1 cellular context compared by ENCODE assay signal in genomic region chr2:84959494-84960156, GRCh38.
TF ChIP-seq lines count a peak whose summit lies in the region.

No MANE protein-coding gene starts in this region.

TF ChIP-seq in HepG2, 621 proteins besides CTCF, POLR2A, EP300 and RAD21 (continued from another document):
- TF ChIP-seq, protein P1, sequence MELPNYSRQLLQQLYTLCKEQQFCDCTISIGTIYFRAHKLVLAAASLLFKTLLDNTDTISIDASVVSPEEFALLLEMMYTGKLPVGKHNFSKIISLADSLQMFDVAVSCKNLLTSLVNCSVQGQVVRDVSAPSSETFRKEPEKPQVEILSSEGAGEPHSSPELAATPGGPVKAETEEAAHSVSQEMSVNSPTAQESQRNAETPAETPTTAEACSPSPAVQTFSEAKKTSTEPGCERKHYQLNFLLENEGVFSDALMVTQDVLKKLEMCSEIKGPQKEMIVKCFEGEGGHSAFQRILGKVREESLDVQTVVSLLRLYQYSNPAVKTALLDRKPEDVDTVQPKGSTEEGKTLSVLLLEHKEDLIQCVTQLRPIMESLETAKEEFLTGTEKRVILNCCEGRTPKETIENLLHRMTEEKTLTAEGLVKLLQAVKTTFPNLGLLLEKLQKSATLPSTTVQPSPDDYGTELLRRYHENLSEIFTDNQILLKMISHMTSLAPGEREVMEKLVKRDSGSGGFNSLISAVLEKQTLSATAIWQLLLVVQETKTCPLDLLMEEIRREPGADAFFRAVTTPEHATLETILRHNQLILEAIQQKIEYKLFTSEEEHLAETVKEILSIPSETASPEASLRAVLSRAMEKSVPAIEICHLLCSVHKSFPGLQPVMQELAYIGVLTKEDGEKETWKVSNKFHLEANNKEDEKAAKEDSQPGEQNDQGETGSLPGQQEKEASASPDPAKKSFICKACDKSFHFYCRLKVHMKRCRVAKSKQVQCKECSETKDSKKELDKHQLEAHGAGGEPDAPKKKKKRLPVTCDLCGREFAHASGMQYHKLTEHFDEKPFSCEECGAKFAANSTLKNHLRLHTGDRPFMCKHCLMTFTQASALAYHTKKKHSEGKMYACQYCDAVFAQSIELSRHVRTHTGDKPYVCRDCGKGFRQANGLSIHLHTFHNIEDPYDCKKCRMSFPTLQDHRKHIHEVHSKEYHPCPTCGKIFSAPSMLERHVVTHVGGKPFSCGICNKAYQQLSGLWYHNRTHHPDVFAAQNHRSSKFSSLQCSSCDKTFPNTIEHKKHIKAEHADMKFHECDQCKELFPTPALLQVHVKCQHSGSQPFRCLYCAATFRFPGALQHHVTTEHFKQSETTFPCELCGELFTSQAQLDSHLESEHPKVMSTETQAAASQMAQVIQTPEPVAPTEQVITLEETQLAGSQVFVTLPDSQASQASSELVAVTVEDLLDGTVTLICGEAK (IDR thresholded peaks at IDR 0.05): no peak
- TF ChIP-seq, protein P1 (CRISPR knock-in tag; IDR thresholded peaks at IDR 0.05): no peak
- TF ChIP-seq ATAD3A (CRISPR knock-in tag; IDR thresholded peaks at IDR 0.05): no peak
- peak; percentile 80 for TF ChIP-seq FOXA3 (CRISPR knock-in tag; IDR thresholded peaks at IDR 0.05)
- TF ChIP-seq, protein P2, sequence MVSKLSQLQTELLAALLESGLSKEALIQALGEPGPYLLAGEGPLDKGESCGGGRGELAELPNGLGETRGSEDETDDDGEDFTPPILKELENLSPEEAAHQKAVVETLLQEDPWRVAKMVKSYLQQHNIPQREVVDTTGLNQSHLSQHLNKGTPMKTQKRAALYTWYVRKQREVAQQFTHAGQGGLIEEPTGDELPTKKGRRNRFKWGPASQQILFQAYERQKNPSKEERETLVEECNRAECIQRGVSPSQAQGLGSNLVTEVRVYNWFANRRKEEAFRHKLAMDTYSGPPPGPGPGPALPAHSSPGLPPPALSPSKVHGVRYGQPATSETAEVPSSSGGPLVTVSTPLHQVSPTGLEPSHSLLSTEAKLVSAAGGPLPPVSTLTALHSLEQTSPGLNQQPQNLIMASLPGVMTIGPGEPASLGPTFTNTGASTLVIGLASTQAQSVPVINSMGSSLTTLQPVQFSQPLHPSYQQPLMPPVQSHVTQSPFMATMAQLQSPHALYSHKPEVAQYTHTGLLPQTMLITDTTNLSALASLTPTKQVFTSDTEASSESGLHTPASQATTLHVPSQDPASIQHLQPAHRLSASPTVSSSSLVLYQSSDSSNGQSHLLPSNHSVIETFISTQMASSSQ (IDR thresholded peaks at IDR 0.05; ENCODE audit: low read depth): no peak
- TF ChIP-seq, protein P2 (CRISPR knock-in tag; IDR thresholded peaks at IDR 0.05; ENCODE audit: borderline replicate concordance): no peak
- no peak for TF ChIP-seq ZNF232 (CRISPR knock-in tag; IDR thresholded peaks at IDR 0.05; ENCODE audit: borderline replicate concordance)
- TF ChIP-seq HDAC2 (CRISPR knock-in tag; IDR thresholded peaks at IDR 0.05): peak; percentile 11; the same call in 1 of the 2 replicates
- peak; percentile 85 for TF ChIP-seq ZNF263 (CRISPR knock-in tag; IDR thresholded peaks at IDR 0.05)
- no peak for TF ChIP-seq NFYC (CRISPR knock-in tag; IDR thresholded peaks at IDR 0.05)
- no peak for TF ChIP-seq ZKSCAN5 (CRISPR knock-in tag; IDR thresholded peaks at IDR 0.05)
- no peak for TF ChIP-seq ZNF431 (CRISPR knock-in tag; IDR thresholded peaks at IDR 0.05; ENCODE audit: borderline replicate concordance, low read depth)
- TF ChIP-seq SPEN (CRISPR knock-in tag; IDR thresholded peaks at IDR 0.05; ENCODE audit: low read depth): no peak
- no peak for TF ChIP-seq ZNF605 (CRISPR knock-in tag; IDR thresholded peaks at IDR 0.05)
- no peak for TF ChIP-seq ZNF10 (CRISPR knock-in tag; IDR thresholded peaks at IDR 0.05; ENCODE audit: borderline replicate concordance, low read depth)
